In genomic region chr4:158870282-158871049, GRCh38 we compare ENCODE assay signal across 12 cellular contexts.
DNase-seq lines count a peak whose midpoint lies in the region; ATAC-seq and TF ChIP-seq lines count a peak whose summit lies in the region.
"Had no signal": no experiment of that assay in that cellular context is flagged by ENCODE, and none has a peak within 500 bp of the region (broad histone marks: within the 10 kb centered on the region; RNA-seq: fewer than 3 reads in every experiment).

No MANE protein-coding gene starts in this region.

- peak overlapping the region; percentile 73 for H3K27ac Mint-ChIP-seq in central memory CD8-positive, alpha-beta T cell (ENCODE audit: low read depth)
- H3K27ac Mint-ChIP-seq in nephron: peak overlapping the region in 2 of 3 experiments; percentile 52 to 65
- no peak overlapping the region for H3K27ac Mint-ChIP-seq in activated CD4-positive, alpha-beta memory T cell treated with anti-CD3 and anti-CD28 coated beads for 36 hours
- H3K27ac Mint-ChIP-seq: activated naive CD8-positive, alpha-beta T cell had no signal

- H3K4me1 Mint-ChIP-seq in central memory CD8-positive, alpha-beta T cell: peaks cover 8% of the 10 kb centered on the region
- peaks cover 24% of the 10 kb centered on the region for H3K4me1 Mint-ChIP-seq in nephron
- peaks cover 6% of the 10 kb centered on the region for H3K4me1 Mint-ChIP-seq in activated CD4-positive, alpha-beta memory T cell treated with anti-CD3 and anti-CD28 coated beads for 36 hours (ENCODE audit: low read depth)

- H3K27me3 ChIP-seq in Loucy (ENCODE audit: insufficient read depth, low read length, poor library complexity, severe bottlenecking): no peaks in the 10 kb centered on the region
- H3K27me3 ChIP-seq: right lobe of liver had no signal

- H3K4me2 ChIP-seq in Loucy (ENCODE audit: low read depth, low read length, poor library complexity, severe bottlenecking): peak overlapping the region; percentile 40

- no peaks in the 10 kb centered on the region for H3K9me2 ChIP-seq in Loucy (replicated peaks; ENCODE audit: low read depth, low read length)

- POLR2A ChIA-PET in activated CD4-positive, alpha-beta memory T cell treated with anti-CD3 and anti-CD28 coated beads for 36 hours (lab: Charles Lee): no interaction called here

- peaks cover 12% of the 10 kb centered on the region for H3K36me3 Mint-ChIP-seq in central memory CD8-positive, alpha-beta T cell (ENCODE audit: insufficient read depth)
- peaks cover 32% of the 10 kb centered on the region for H3K36me3 Mint-ChIP-seq in nephron (ENCODE audit: low read depth)
- H3K36me3 Mint-ChIP-seq in activated CD4-positive, alpha-beta memory T cell treated with anti-CD3 and anti-CD28 coated beads for 36 hours: peaks cover 31% of the 10 kb centered on the region

- H4K20me1 ChIP-seq in Loucy (ENCODE audit: insufficient read depth, low read length, poor library complexity, severe bottlenecking): no peaks in the 10 kb centered on the region

- DNase-seq in DMS 273 (lab: John Stamatoyannopoulos, UW; ENCODE audit: unreplicated experiment): peak; percentile 75
- DNase-seq in central memory CD8-positive, alpha-beta T cell (ENCODE audit: low spot score in 2 of 2): no peak
- no peak for DNase-seq in activated naive CD4-positive, alpha-beta T cell treated with Interleukin-2 at 50 U/mL for 16 hours
- no peak for DNase-seq in activated CD4-positive, alpha-beta memory T cell treated with anti-CD3 and anti-CD28 coated beads for 36 hours
- DNase-seq in germinal center (ENCODE audit: low spot score): no peak
- DNase-seq: CD4-positive, alpha-beta memory T cell; NCI-H226; right lobe of liver had no signal

- H3K9ac ChIP-seq in Loucy (ENCODE audit: low read depth, low read length, poor library complexity, severe bottlenecking): peak overlapping the region; percentile 47

- no peaks in the 10 kb centered on the region for H3K79me2 ChIP-seq in Loucy (ENCODE audit: insufficient read depth, low read length)

- no peaks in the 10 kb centered on the region for H3F3A ChIP-seq in Loucy (ENCODE audit: low read depth)

- no peaks in the 10 kb centered on the region for H3K27me3 Mint-ChIP-seq in central memory CD8-positive, alpha-beta T cell
- no peaks in the 10 kb centered on the region for H3K27me3 Mint-ChIP-seq in nephron (ENCODE audit: low read depth)
- H3K27me3 Mint-ChIP-seq in activated CD4-positive, alpha-beta memory T cell treated with anti-CD3 and anti-CD28 coated beads for 36 hours: no peaks in the 10 kb centered on the region
- H3K27me3 Mint-ChIP-seq: activated naive CD8-positive, alpha-beta T cell; CD4-positive, alpha-beta memory T cell had no signal

- no peak for TF ChIP-seq CTCF in Loucy (conservative IDR thresholded peaks at IDR 0.05; ENCODE audit: low read length)
- TF ChIP-seq CTCF in nephron (IDR thresholded peaks at IDR 0.05; ENCODE audit: unreplicated experiment in 3 of 3): no peak

- H3K9me3 ChIP-seq in Loucy (ENCODE audit: insufficient read depth, low read depth, low read length): no peaks in the 10 kb centered on the region
- H3K9me3 ChIP-seq: right lobe of liver had no signal

- H3K36me3 ChIP-seq in Loucy (ENCODE audit: insufficient read depth, low read length): peaks cover 31% of the 10 kb centered on the region; the same call in 1 of the 2 replicates

- H3K9me3 Mint-ChIP-seq in central memory CD8-positive, alpha-beta T cell: no peaks in the 10 kb centered on the region
- H3K9me3 Mint-ChIP-seq in nephron: no peaks in the 10 kb centered on the region
- H3K9me3 Mint-ChIP-seq in activated CD4-positive, alpha-beta memory T cell treated with anti-CD3 and anti-CD28 coated beads for 36 hours: no peaks in the 10 kb centered on the region

- H2AFZ ChIP-seq in Loucy (ENCODE audit: low read length): no peak overlapping the region

- ATAC-seq in central memory CD8-positive, alpha-beta T cell (replicated peaks; ENCODE audit: extremely low read depth, poor library complexity, severe bottlenecking): no peak
- ATAC-seq in GM21717 (IDR thresholded peaks at IDR 0.05; ENCODE audit: unreplicated experiment): no peak

- peak overlapping the region; percentile 41 for H3K4me3 ChIP-seq in Loucy (ENCODE audit: low read length, poor library complexity, severe bottlenecking)
- H3K4me3 ChIP-seq: right lobe of liver had no signal

- no peak overlapping the region for H3K4me3 Mint-ChIP-seq in central memory CD8-positive, alpha-beta T cell
- no peak overlapping the region for H3K4me3 Mint-ChIP-seq in nephron
- no peak overlapping the region for H3K4me3 Mint-ChIP-seq in activated CD4-positive, alpha-beta memory T cell treated with anti-CD3 and anti-CD28 coated beads for 36 hours
- H3K4me3 Mint-ChIP-seq: activated naive CD8-positive, alpha-beta T cell; CD4-positive, alpha-beta memory T cell had no signal

- H3K4me1 ChIP-seq in Loucy (ENCODE audit: insufficient read depth, low read length, poor library complexity, severe bottlenecking): peaks cover 28% of the 10 kb centered on the region

- CTCF ChIA-PET in activated CD4-positive, alpha-beta memory T cell treated with anti-CD3 and anti-CD28 coated beads for 36 hours (lab: Charles Lee): no interaction called here

- intact Hi-C loops in activated CD4-positive, alpha-beta memory T cell treated with anti-CD3 and anti-CD28 coated beads for 36 hours (cut with micrococcal nuclease): no loop called here
